In genomic region chr2:126467367-126468054, GRCh38 we compare ENCODE assay signal across 9 cellular contexts.
A peak's percentile ranks its signal among the peaks of the same experiment; 100 is the strongest.
DNase-seq lines count a peak whose midpoint lies in the region; ATAC-seq and FAIRE-seq lines count a peak whose summit lies in the region.
"Had no signal": no experiment of that assay in that cellular context is flagged by ENCODE, and none has a peak within 500 bp of the region (broad histone marks: within the 10 kb centered on the region; RNA-seq: fewer than 3 reads in every experiment).

No MANE protein-coding gene starts in this region.

- no peaks in the 10 kb centered on the region for H3K27me3 ChIP-seq in small intestine (ENCODE audit: control insufficient read depth in 2 of 2, insufficient read depth in 2 of 2, low read length in 2 of 2)

- ATAC-seq in GM18499 (IDR thresholded peaks at IDR 0.05; ENCODE audit: insufficient read depth, unreplicated experiment) = peak; percentile 96
- peak; percentile 94 for ATAC-seq in GM19351 (IDR thresholded peaks at IDR 0.05; ENCODE audit: unreplicated experiment)
- ATAC-seq in HG02763 (IDR thresholded peaks at IDR 0.05; ENCODE audit: unreplicated experiment) = peak; percentile 95
- ATAC-seq in HG03469 (IDR thresholded peaks at IDR 0.05; ENCODE audit: unreplicated experiment) = peak; percentile 98

- 56 to 82% (median 71%) methylated on average over 6 of the region's 6 CpGs for WGBS in small intestine, 3 donors

- no peak for DNase-seq in NCI-H2227 (lab: John Stamatoyannopoulos, UW; ENCODE audit: unreplicated experiment)
- DNase-seq in small intestine = no peak
- no peak for DNase-seq in dedifferentiated amniotic fluid mesenchymal stem cell (ENCODE audit: extremely low spot score)
- no peak for DNase-seq in activated CD8-positive, alpha-beta memory T cell treated with anti-CD3 and anti-CD28 coated beads, Interleukin-2, amount 50 U/mL, for 48 hours

- H3K36me3 ChIP-seq in small intestine (ENCODE audit: control insufficient read depth in 2 of 2, insufficient read depth in 2 of 2, low read length in 2 of 2) = no peaks in the 10 kb centered on the region

- no peak overlapping the region for H3K27ac ChIP-seq in small intestine (ENCODE audit: low read depth in 1 of 2, low read length in 1 of 2)

- no peak overlapping the region for H3K4me3 ChIP-seq in small intestine (ENCODE audit: low read depth in 1 of 2, low read length in 2 of 2)

- no peaks in the 10 kb centered on the region for H3K9me3 ChIP-seq in small intestine (ENCODE audit: control insufficient read depth, low read depth)

- H3K4me1 ChIP-seq in small intestine (ENCODE audit: control insufficient read depth in 2 of 2, insufficient read depth in 1 of 2, low read depth in 1 of 2, low read length in 1 of 2) = no peaks in the 10 kb centered on the region

- no peak for FAIRE-seq in small intestine (lab: Jason Lieb, UNC)
- FAIRE-seq: astrocyte had no signal
